ENCODE assay signal across 13 cellular contexts in the genomic region with DNA sequence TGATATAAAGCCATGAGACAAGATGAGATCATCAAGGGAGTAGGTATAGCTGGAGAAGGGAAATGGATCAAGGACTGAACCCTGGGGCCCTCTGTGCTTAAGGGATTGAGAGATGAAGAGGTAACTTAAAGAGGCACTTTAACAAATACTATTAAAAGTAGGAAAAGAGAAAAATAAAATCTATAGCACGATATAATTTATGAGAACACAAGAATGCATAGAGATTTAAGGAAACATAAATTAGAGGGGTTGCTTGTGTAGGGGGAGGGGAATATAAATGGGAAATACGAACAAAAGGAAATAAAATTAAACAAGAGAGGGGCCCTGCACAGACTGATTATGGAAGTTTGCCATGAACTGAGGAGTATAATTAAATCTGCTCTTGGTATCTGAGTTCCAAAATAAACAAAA. TPM values are rescaled to one million over a fixed set of nuclear protein-coding genes. Genes with fewer than 3 reads are reported as not detected.
"Had no signal": no experiment of that assay in that cellular context is flagged by ENCODE, and none has a peak within 500 bp of the region (broad histone marks: within the 10 kb centered on the region; RNA-seq: fewer than 3 reads in every experiment).

No MANE protein-coding gene starts in this region.

- H3K4me3 Mint-ChIP-seq: activated T-cell treated with anti-CD3 and anti-CD28 coated beads, Interleukin-2, amount 50 U/mL, for 4 hours; T-helper 2 cell treated with Interferon-gamma antibody and Interleukin-4, amounts not matched to agents 5 μg/mL and 100 μg/mL, for 36 hours had no signal

- H3K4me1 ChIP-seq: breast epithelium, parathyroid adenoma had no signal

- H3K36me3 ChIP-seq: breast epithelium, tibial nerve had no signal

- H3K27me3 ChIP-seq: breast epithelium, tibial nerve had no signal

- H3K79me2 ChIP-seq: parathyroid adenoma had no signal

- H3K36me3 Mint-ChIP-seq: activated naive CD4-positive, alpha-beta T cell treated with anti-CD3 and anti-CD28 coated beads, Interleukin-2, amount 50 U/mL, for 72 hours had no signal

- H3K9ac ChIP-seq: parathyroid adenoma had no signal

- H3K9me3 Mint-ChIP-seq: activated naive CD4-positive, alpha-beta T cell treated with anti-CD3 and anti-CD28 coated beads, Interleukin-2, amount 50 U/mL, for 72 hours; activated T-cell treated with anti-CD3 and anti-CD28 coated beads, Interleukin-2, amount 50 U/mL, for 4 hours; T-helper 2 cell treated with Interferon-gamma antibody and Interleukin-4, amounts not matched to agents 5 μg/mL and 100 μg/mL, for 36 hours had no signal

- DNase-seq: activated CD4-positive, alpha-beta T cell treated with anti-CD3 and anti-CD28 coated beads, Interleukin-2, amount 50 U/mL, for 48 hours; activated CD4-positive, CD25-positive, alpha-beta regulatory T cell treated with anti-CD3 and anti-CD28 coated beads, Interleukin-2, amount 50 U/mL, for 72 hours; activated effector memory CD4-positive, alpha-beta T cell treated with anti-CD3 and anti-CD28 coated beads, Interleukin-2, amount 50 U/mL, for 16 hours; activated T-cell treated with anti-CD3 and anti-CD28 coated beads, Interleukin-2, amount 50 U/mL, for 4 hours; kidney; midbrain; small intestine had no signal

- H3K4me3 ChIP-seq: breast epithelium, tibial nerve had no signal

- H3K9me3 ChIP-seq: breast epithelium, tibial nerve had no signal

- H3K27ac Mint-ChIP-seq: activated naive CD4-positive, alpha-beta T cell treated with anti-CD3 and anti-CD28 coated beads, Interleukin-2, amount 50 U/mL, for 72 hours; T-helper 2 cell treated with Interferon-gamma antibody and Interleukin-4, amounts not matched to agents 5 μg/mL and 100 μg/mL, for 36 hours had no signal

- H2AFZ ChIP-seq: parathyroid adenoma had no signal

- H3K27ac ChIP-seq: breast epithelium, epithelial cell of prostate, parathyroid adenoma, tibial nerve had no signal

RNA-seq across cellular contexts. Expression of a gene that starts 15.6 kb away (rescaled TPM):
- total RNA-seq: activated naive CD4-positive, alpha-beta T cell treated with anti-CD3 and anti-CD28 coated beads, Interleukin-2, amount 50 U/mL, for 72 hours had no signal
